In the genomic region with DNA sequence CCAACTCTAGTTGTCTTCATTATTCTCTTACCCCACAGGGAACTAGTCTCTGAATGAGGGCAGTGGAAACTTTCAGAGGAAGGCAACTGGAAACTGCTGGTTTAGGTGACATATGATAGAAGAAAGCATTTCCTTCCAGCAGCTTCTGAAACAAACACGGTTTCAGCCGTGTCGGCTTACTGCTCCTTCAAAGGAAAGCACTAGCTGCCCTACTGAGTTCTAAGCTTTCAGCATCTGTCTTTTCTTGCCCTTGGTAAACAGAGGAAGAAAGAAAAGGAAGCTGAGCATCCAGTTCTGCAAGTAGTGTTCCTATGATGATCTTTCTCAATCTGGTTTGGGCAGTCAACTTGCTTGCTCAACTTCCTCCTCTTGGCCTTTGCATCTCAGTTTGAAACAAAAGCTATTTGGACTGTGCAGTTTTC, we compare ENCODE assay signal across 12 cellular contexts.
DNase-seq lines count a peak whose midpoint lies in the region; ATAC-seq, FAIRE-seq and TF ChIP-seq lines count a peak whose summit lies in the region.
"Had no signal": no experiment of that assay in that cellular context is flagged by ENCODE, and none has a peak within 500 bp of the region (broad histone marks: within the 10 kb centered on the region; RNA-seq: fewer than 3 reads in every experiment).

No MANE protein-coding gene starts in this region.

- no peak overlapping the region for H3K4me2 ChIP-seq in HepG2 (ENCODE audit: low read depth, low read length)
- H3K4me2 ChIP-seq: BLaER1 had no signal

- no TSS peak for BruUV-seq in HepG2 (replicated peaks; lab: Mats Ljungman, UMichigan)

- peaks cover 19% of the 10 kb centered on the region for H3K4me1 Mint-ChIP-seq in activated CD4-positive, alpha-beta memory T cell treated with anti-CD3 and anti-CD28 coated beads for 36 hours (ENCODE audit: low read depth)
- H3K4me1 Mint-ChIP-seq in nephron progenitor cell, result peaks cover 33% of the 10 kb centered on the region

- H3K9me3 ChIP-seq in liver (ENCODE audit: control insufficient read depth in 4 of 4, low read length in 3 of 4), result no peaks in the 10 kb centered on the region
- H3K9me3 ChIP-seq in HepG2 (ENCODE audit: low read length), result no peaks in the 10 kb centered on the region
- no peaks in the 10 kb centered on the region for H3K9me3 ChIP-seq in upper lobe of right lung
- H3K9me3 ChIP-seq in testis, result no peaks in the 10 kb centered on the region
- H3K9me3 ChIP-seq: BLaER1 had no signal

- TF ChIP-seq RAD21 in liver (IDR thresholded peaks at IDR 0.05), result no peak
- no peak for TF ChIP-seq RAD21 in HepG2 (CRISPR knock-in tag; IDR thresholded peaks at IDR 0.05)

- TF ChIP-seq CTCF in liver (IDR thresholded peaks at IDR 0.05; ENCODE audit: low read depth, low read length, missing input control) (no peak), HepG2 (CRISPR knock-in tag; IDR thresholded peaks at IDR 0.05) (no peak), upper lobe of right lung (IDR thresholded peaks at IDR 0.05) (no peak), RWPE1 (conservative IDR thresholded peaks at IDR 0.05; ENCODE audit: low read depth) (no peak), testis (IDR thresholded peaks at IDR 0.05) (no peak), nephron progenitor cell (IDR thresholded peaks at IDR 0.05) (no peak)

- peak overlapping the region; percentile 73 for H3K27ac Mint-ChIP-seq in activated CD4-positive, alpha-beta memory T cell treated with anti-CD3 and anti-CD28 coated beads for 36 hours
- H3K27ac Mint-ChIP-seq in nephron progenitor cell, result no peak overlapping the region
- H3K27ac Mint-ChIP-seq: mesothelial cell of epicardium had no signal

- H3K27me3 ChIP-seq in liver (ENCODE audit: control insufficient read depth in 4 of 4, insufficient read depth in 4 of 4, low read length in 3 of 4) (no peaks in the 10 kb centered on the region), HepG2 (ENCODE audit: control insufficient read depth in 1 of 2, insufficient read depth in 2 of 2, low read length in 2 of 2) (peaks cover 0 to 16% of the 10 kb centered on the region in 2 experiments; a peak in 1 of 5 replicates), layer of hippocampus (ENCODE audit: control insufficient read depth, insufficient read depth, low read length) (no peaks in the 10 kb centered on the region), upper lobe of right lung (no peaks in the 10 kb centered on the region), testis (no peaks in the 10 kb centered on the region)
- H3K27me3 ChIP-seq: BLaER1 had no signal

- DNase-seq in HepG2 (ENCODE audit: low spot score) (no peak), upper lobe of right lung (no peak), RWPE1 (ENCODE audit: low spot score) (no peak), testis (no peak), nephron progenitor cell (no peak)
- DNase-seq in activated CD4-positive, alpha-beta memory T cell treated with anti-CD3 and anti-CD28 coated beads for 36 hours, result peak; percentile 49

- H3K36me3 ChIP-seq in liver (ENCODE audit: control insufficient read depth in 4 of 4, insufficient read depth in 3 of 4, low read depth in 1 of 4, low read length in 3 of 4) (no peaks in the 10 kb centered on the region), HepG2 (replicated peaks in 1 of 2; ENCODE audit: control insufficient read depth in 1 of 2, insufficient read depth in 2 of 2, low read length in 2 of 2) (no peaks in the 10 kb centered on the region), upper lobe of right lung (no peaks in the 10 kb centered on the region), testis (ENCODE audit: low read depth, missing control alignments) (no peaks in the 10 kb centered on the region)
- H3K36me3 ChIP-seq: BLaER1 had no signal

- H3K27me3 Mint-ChIP-seq in activated CD4-positive, alpha-beta memory T cell treated with anti-CD3 and anti-CD28 coated beads for 36 hours, result no peaks in the 10 kb centered on the region
- H3K27me3 Mint-ChIP-seq in nephron progenitor cell (ENCODE audit: low read depth, poor library complexity), result peaks cover 10% of the 10 kb centered on the region

- TF ChIP-seq EP300 in HepG2 (IDR thresholded peaks at IDR 0.05; ENCODE audit: low read depth in 2 of 2, low read length in 2 of 2) (no peak), HepG2 (CRISPR knock-in tag; IDR thresholded peaks at IDR 0.05; ENCODE audit: borderline replicate concordance) (no peak)

- ATAC-seq in HepG2, result no peak
- peak; percentile 77 for ATAC-seq in upper lobe of right lung

- peak overlapping the region; percentile 14 to 58 for H3K27ac ChIP-seq in liver (ENCODE audit: low read depth in 1 of 2, low read length in 2 of 2)
- H3K27ac ChIP-seq in HepG2 (ENCODE audit: extremely low read length, insufficient read depth, low read length), result no peak overlapping the region
- peak overlapping the region; percentile 63 for H3K27ac ChIP-seq in layer of hippocampus (ENCODE audit: low read depth, low read length)
- peak overlapping the region; percentile 38 for H3K27ac ChIP-seq in upper lobe of right lung
- no peak overlapping the region for H3K27ac ChIP-seq in RWPE1
- H3K27ac ChIP-seq in testis, result no peak overlapping the region
- H3K27ac ChIP-seq: BLaER1 had no signal

- POLR2A ChIA-PET in HepG2 (lab: Yijun Ruan, JAX), result no interaction called here
- POLR2A ChIA-PET in activated CD4-positive, alpha-beta memory T cell treated with anti-CD3 and anti-CD28 coated beads for 36 hours (lab: Charles Lee), result interaction anchor here (1.7 kb wide), 1 partner anchor 60 kb away, joined by 12 read pairs; no protein-coding TSS in a partner anchor
- POLR2A ChIA-PET in RWPE1 (lab: Yijun Ruan, JAX; ENCODE audit: low non-redundant PET), result no interaction called here

- no peaks in the 10 kb centered on the region for H3K79me2 ChIP-seq in HepG2 (ENCODE audit: insufficient read depth, low read length)

- no peak for FAIRE-seq in HepG2 (lab: Jason Lieb, UNC)
- FAIRE-seq: endometrium, GM18507 had no signal

- H3K9ac ChIP-seq in liver (ENCODE audit: low read depth in 1 of 2, low read length in 2 of 2) (no peak overlapping the region), HepG2 (ENCODE audit: insufficient read depth, low read depth, low read length) (no peak overlapping the region)
- H3K9ac ChIP-seq: BLaER1 had no signal

- H3K4me1 ChIP-seq in liver (ENCODE audit: control insufficient read depth in 4 of 4, insufficient read depth in 4 of 4, low read length in 3 of 4), result peaks cover 0 to 11% (median 0%) of the 10 kb centered on the region in 4 donors
- no peaks in the 10 kb centered on the region; the same call in 1 of the 2 replicates for H3K4me1 ChIP-seq in HepG2 (ENCODE audit: insufficient read depth, low read length)
- H3K4me1 ChIP-seq in upper lobe of right lung, result no peaks in the 10 kb centered on the region
- H3K4me1 ChIP-seq in testis, result no peaks in the 10 kb centered on the region
- H3K4me1 ChIP-seq: BLaER1 had no signal

- no peak overlapping the region for H2AFZ ChIP-seq in HepG2 (ENCODE audit: low read length)

- no peaks in the 10 kb centered on the region for H3K36me3 Mint-ChIP-seq in activated CD4-positive, alpha-beta memory T cell treated with anti-CD3 and anti-CD28 coated beads for 36 hours
- no peaks in the 10 kb centered on the region for H3K36me3 Mint-ChIP-seq in nephron progenitor cell (ENCODE audit: low read depth)
- H3K36me3 Mint-ChIP-seq: mesothelial cell of epicardium had no signal

- H3K9me3 Mint-ChIP-seq in activated CD4-positive, alpha-beta memory T cell treated with anti-CD3 and anti-CD28 coated beads for 36 hours, result no peaks in the 10 kb centered on the region
- H3K9me3 Mint-ChIP-seq in nephron progenitor cell, result no peaks in the 10 kb centered on the region
- H3K9me3 Mint-ChIP-seq: mesothelial cell of epicardium had no signal

- CTCF ChIA-PET in HepG2 (lab: Yijun Ruan, JAX; ENCODE audit: low intra/inter-chr PET ratio, low total read pairs) (no interaction called here), RWPE1 (lab: Yijun Ruan, JAX) (no interaction called here)
- CTCF ChIA-PET in activated CD4-positive, alpha-beta memory T cell treated with anti-CD3 and anti-CD28 coated beads for 36 hours (lab: Charles Lee), result interaction anchor here (0.6 to 1.1 kb wide), 4 partner anchors 11 to 361 kb away, joined by 3 read pairs; no protein-coding TSS in a partner anchor

- intact Hi-C loops in HepG2 (cut with micrococcal nuclease; ENCODE audit: unreplicated experiment), result no loop called here
- intact Hi-C loops in activated CD4-positive, alpha-beta memory T cell treated with anti-CD3 and anti-CD28 coated beads for 36 hours (cut with micrococcal nuclease), result loop anchor here (1.0 kb wide), 2 partner anchors 43 to 59 kb away; no protein-coding TSS in a partner anchor
- intact Hi-C loops in upper lobe of right lung (cut with DNase I), result no loop called here
- intact Hi-C loops in testis (cut with DNase I; ENCODE audit: low total_unique reads), result no loop called here

- no peak overlapping the region for H3K4me3 Mint-ChIP-seq in activated CD4-positive, alpha-beta memory T cell treated with anti-CD3 and anti-CD28 coated beads for 36 hours
- no peak overlapping the region for H3K4me3 Mint-ChIP-seq in nephron progenitor cell
- H3K4me3 Mint-ChIP-seq: mesothelial cell of epicardium had no signal

- WGBS in liver, result 73% methylated on average over 3 of the region's 3 CpGs
- 26% methylated on average over 3 of the region's 3 CpGs for WGBS in HepG2 (ENCODE audit: low lambda C conversion rate)
- WGBS in testis, 2 donors, result 67 to 82% methylated on average over 3 of the region's 3 CpGs

- no peaks in the 10 kb centered on the region for H4K20me1 ChIP-seq in HepG2 (ENCODE audit: insufficient read depth, low read length)
- H4K20me1 ChIP-seq: BLaER1 had no signal

- in situ Hi-C loops in HepG2 (cut with HindIII; ENCODE audit: extremely low pct_ligation_motif_present, low pct_unique_long_range_greater_than_20kb), result no loop called here

- H3K4me3 ChIP-seq in liver (ENCODE audit: low read depth in 1 of 3, low read length in 3 of 3) (no peak overlapping the region), HepG2 (replicated peaks in 1 of 3; ENCODE audit: insufficient read depth in 1 of 3, low read depth in 2 of 3, low read length in 3 of 3) (no peak overlapping the region), upper lobe of right lung (no peak overlapping the region), testis (no peak overlapping the region)
- H3K4me3 ChIP-seq: BLaER1 had no signal

- TF ChIP-seq POLR2A in HepG2 (IDR thresholded peaks at IDR 0.05; ENCODE audit: insufficient read depth in 1 of 2, low read depth in 2 of 2, low read length in 2 of 2) (no peak), testis (IDR thresholded peaks at IDR 0.05) (no peak)

TF ChIP-seq in liver, 16 proteins besides CTCF, POLR2A, EP300 and RAD21 (continues in another document):
- TF ChIP-seq HNF4A (conservative IDR thresholded peaks at IDR 0.05), result no peak

Comparison
In these comparisons a context has a peak if more than half of its experiments do, and no peak if none do; other contexts are left out.
1. H3K27ac ChIP-seq: peak in liver (2 of 2), layer of hippocampus (single experiment) and upper lobe of right lung (single experiment); none in HepG2 (single experiment), RWPE1 (single experiment) and testis (0 of 2).